21 cellular contexts compared by ENCODE assay signal in the genomic region with DNA sequence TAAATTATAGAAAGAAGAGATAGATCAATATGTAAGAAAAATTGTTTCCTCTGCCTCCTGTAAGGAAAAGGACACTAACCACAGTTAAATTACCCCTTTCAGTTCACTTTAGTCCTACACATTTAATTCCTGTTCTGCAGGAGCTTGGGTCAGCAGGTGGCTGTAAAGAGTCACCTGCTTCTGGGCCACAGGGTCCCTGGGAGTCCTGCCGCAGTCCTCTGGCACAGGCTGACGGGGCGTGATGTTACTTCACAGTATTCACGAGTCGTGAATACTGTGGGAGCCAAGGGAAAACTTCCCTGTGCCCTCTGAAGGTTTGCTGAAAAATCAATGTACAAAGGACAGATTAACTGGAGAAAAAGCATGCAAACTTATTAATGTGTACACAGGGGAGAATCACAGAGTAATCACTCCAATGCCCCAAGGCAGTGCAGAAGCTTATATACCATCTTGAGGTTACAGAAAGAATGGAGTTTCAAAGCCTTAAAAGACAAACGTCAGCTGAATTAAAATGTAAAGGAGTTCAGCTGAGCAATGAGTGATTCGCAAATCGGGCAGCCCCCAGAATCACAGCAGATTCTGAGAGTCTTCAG.
"Had no signal": no experiment of that assay in that cellular context is flagged by ENCODE, and none has a peak within 500 bp of the region (broad histone marks: within the 10 kb centered on the region; RNA-seq: fewer than 3 reads in every experiment).

No MANE protein-coding gene starts in this region.

- H3K4me1 ChIP-seq: SJSA1 had no signal

- H3K27me3 ChIP-seq: SJSA1 had no signal

- H3K36me3 ChIP-seq: SJSA1 had no signal

- DNase-seq: IMR-90, Karpas-422, KG1, MM.1S, NCI-H1092 treated with DMSO at 0.1 percent for 48 hours, NCI-H1436, NCI-H187, NCI-H2029, NCI-H2171 treated with DMSO at 0.1 percent for 48 hours, NCI-H345, NCI-H446 treated with DMSO at 0.1 percent for 48 hours, NCI-H510A treated with DMSO at 0.1 percent for 48 hours, NCI-H526, NCI-H748 treated with DMSO at 0.1 percent for 48 hours, Right ventricle myocardium superior, RPMI8226, SIG-M5, SK-N-SH, SW 1271 had no signal

- FAIRE-seq: RCC 7860 had no signal

- H3K9ac ChIP-seq: SK-N-SH had no signal

- H3K4me2 ChIP-seq: SK-N-SH had no signal

- H3K9me3 ChIP-seq: SJSA1, SK-N-SH had no signal

- H3K27ac ChIP-seq: SJSA1 had no signal

- H3K4me3 ChIP-seq: SJSA1 had no signal
